Comparison of ENCODE assay signal across 8 cellular contexts in the genomic region with DNA sequence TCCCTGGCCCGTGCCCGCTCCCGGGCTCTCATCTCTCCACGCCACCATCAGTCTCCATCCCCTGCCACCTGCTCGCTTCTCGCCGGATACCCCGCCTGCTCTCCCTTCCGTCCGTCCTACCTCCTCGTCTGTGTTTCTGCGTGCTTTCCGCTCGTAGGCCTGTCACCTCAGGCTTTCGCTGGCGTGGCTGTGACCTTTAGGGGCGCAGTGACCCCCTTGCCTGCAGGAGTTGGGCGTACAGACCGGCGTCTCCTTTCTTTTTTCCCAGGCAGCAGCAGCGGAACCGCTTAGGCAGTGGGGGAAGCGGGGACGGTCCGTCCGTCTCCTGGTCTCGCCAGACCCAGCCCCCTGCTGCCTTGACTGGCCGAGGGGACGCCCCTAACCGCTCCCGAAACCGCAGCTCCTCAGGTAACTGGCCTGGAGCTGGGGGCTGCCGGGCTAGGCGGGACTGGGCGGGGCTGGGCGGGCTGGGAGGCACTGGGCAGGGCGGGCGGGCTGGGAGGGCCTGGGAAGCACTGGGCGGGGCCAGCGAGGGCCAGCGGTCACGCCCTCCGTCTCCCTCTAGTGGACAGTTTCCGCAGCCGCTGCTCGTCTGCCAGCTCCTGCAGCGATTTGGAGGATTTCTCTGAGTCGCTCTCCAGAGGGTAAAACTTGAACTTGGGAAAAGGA. TPM values are rescaled to one million over a fixed set of nuclear protein-coding genes. Genes with fewer than 3 reads are reported as not detected.
A peak's percentile ranks its signal among the peaks of the same experiment; 100 is the strongest.
DNase-seq lines count a peak whose midpoint lies in the region; ATAC-seq and TF ChIP-seq lines count a peak whose summit lies in the region.

No MANE protein-coding gene starts in this region.

- H3K27me3 ChIP-seq in colonic mucosa: peaks cover 10% of the 10 kb centered on the region

- ATAC-seq in HG02678 (IDR thresholded peaks at IDR 0.05; ENCODE audit: unreplicated experiment): peak; percentile 61
- peak; percentile 90 for ATAC-seq in left lobe of liver
- no peak for ATAC-seq in HG03457 (IDR thresholded peaks at IDR 0.05; ENCODE audit: unreplicated experiment)

- H3K9ac ChIP-seq in colonic mucosa (ENCODE audit: low read depth in 2 of 2, low read length in 2 of 2): peak overlapping the region; percentile 64 to 77

- DNase-seq in Caki2 (ENCODE audit: low read depth) (peak; percentile 76), NCI-H2196 (lab: John Stamatoyannopoulos, UW; ENCODE audit: unreplicated experiment) (peak; percentile 84), colonic mucosa (peak; percentile 85), left lobe of liver (ENCODE audit: low spot score) (peak; percentile 85)
- DNase-seq in activated CD4-positive, alpha-beta T cell treated with anti-CD3 and anti-CD28 coated beads for 4 hours: peak; percentile 78 to 83
- peak; percentile 84 to 86 for DNase-seq in stimulated activated CD4-positive, alpha-beta T cell treated with anti-CD3 and anti-CD28 coated beads, Interleukin-2, amount 100 ng/mL, for 24 hours

- intact Hi-C loops in colonic mucosa (cut with DNase I): no loop called here

- in situ Hi-C loops in Caki2 (cut with HindIII; ENCODE audit: low pct_unique_long_range_greater_than_20kb, low sequenced_read_pairs): no loop called here

- peaks cover 3% of the 10 kb centered on the region for H3K4me1 ChIP-seq in colonic mucosa

- H3K4me3 ChIP-seq in colonic mucosa: peak overlapping the region; percentile 57

- no peaks in the 10 kb centered on the region for H3K9me3 ChIP-seq in colonic mucosa

- H3K27ac ChIP-seq in colonic mucosa: no peak overlapping the region

- H3K36me3 ChIP-seq in colonic mucosa: no peaks in the 10 kb centered on the region

- TF ChIP-seq CTCF in colonic mucosa (IDR thresholded peaks at IDR 0.05): peak; percentile 82

RNA-seq across cellular contexts. Expression of a gene that starts 6.3 kb away (rescaled TPM):
- not detected in 2 replicates for total RNA-seq in Caki2 (2014; rRNA removed; shearing (Covaris generic); ENCODE audit: low replicate concordance)
- total RNA-seq in colonic mucosa (not detected), left lobe of liver (0.43 TPM)

RNA-seq across cellular contexts. Expression of a gene that starts 21.3 kb away (rescaled TPM):
- total RNA-seq in Caki2 (2014; rRNA removed; shearing (Covaris generic); ENCODE audit: low replicate concordance): 11.1 and 17.0 TPM in 2 replicates
- 10 to 100 TPM; 14.4 to 32.2 TPM for total RNA-seq in colonic mucosa
- 11.1 TPM for total RNA-seq in left lobe of liver

RNA-seq across cellular contexts. Expression of a gene that starts 24.2 kb away (rescaled TPM):
- not detected in 2 replicates for total RNA-seq in Caki2 (2014; rRNA removed; shearing (Covaris generic); ENCODE audit: low replicate concordance)
- total RNA-seq in colonic mucosa (not detected), left lobe of liver (not detected)

RNA-seq across cellular contexts. Expression of a gene that starts 42.9 kb away (rescaled TPM):
- not detected in 2 replicates for total RNA-seq in Caki2 (2014; rRNA removed; shearing (Covaris generic); ENCODE audit: low replicate concordance)
- total RNA-seq in colonic mucosa (1 to 10 TPM in 1 of 2 donors, under 1 TPM in 1; 0.72 to 1.1 TPM), left lobe of liver (2.0 TPM)
